In the genomic region with DNA sequence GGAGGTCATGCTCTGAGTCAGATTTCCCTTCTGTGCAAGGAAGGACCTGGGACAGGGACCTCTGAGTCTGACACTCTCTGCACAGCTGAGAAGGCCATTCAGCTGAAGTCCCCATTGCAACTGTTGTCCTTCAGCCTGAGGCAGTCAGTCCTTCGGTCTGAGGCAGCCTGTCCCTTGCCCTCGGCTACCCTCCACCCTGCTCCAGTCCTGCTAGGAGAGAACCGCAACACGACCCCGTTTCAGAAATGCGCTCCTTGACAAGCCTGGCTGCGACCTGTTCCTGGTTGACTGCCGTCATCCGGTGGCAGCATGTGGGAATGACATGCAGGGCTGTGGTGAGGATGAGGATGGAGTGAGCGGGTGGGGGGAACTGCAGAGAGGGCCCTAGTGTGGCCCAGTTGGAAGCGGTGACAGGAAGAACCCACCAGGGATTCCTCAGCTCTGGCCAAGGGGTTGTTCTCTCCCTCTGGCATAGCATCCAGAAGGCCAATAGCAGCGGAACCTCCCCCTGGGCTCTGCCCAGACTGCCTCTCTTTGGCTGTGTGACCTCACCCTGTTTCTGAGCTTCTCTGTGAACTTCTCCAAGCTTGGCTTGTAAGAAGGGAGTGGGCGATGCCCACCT, we compare ENCODE assay signal across 8 cellular contexts. TPM values are rescaled to one million over a fixed set of nuclear protein-coding genes. Genes with fewer than 3 reads are reported as not detected.
A peak's percentile ranks its signal among the peaks of the same experiment; 100 is the strongest.
DNase-seq lines count a peak whose midpoint lies in the region; ATAC-seq and TF ChIP-seq lines count a peak whose summit lies in the region.

No MANE protein-coding gene starts in this region.

- no peak overlapping the region for H3K4me3 Mint-ChIP-seq in naive B cell

- ATAC-seq in HG03045 (IDR thresholded peaks at IDR 0.05; ENCODE audit: unreplicated experiment) (peak; percentile 66), naive B cell (ENCODE audit: low read depth in 2 of 2) (peak; percentile 76 to 86), HG03378 (IDR thresholded peaks at IDR 0.05; ENCODE audit: unreplicated experiment) (no peak)

- H3K36me3 Mint-ChIP-seq in naive B cell: no peaks in the 10 kb centered on the region

- H3K27me3 Mint-ChIP-seq in naive B cell: peaks cover 38 to 86% (median 66%) of the 10 kb centered on the region in 3 donors

- DNase-seq in EH (ENCODE audit: low read depth): peak; percentile 60
- DNase-seq in NT2/D1 (ENCODE audit: low read depth, low spot score): peak; percentile 74
- DNase-seq in activated CD8-positive, alpha-beta memory T cell treated with anti-CD3 and anti-CD28 coated beads, Interleukin-2, amount 50 U/mL, for 48 hours: peak; percentile 87
- no peak for DNase-seq in epithelial cell of proximal tubule (ENCODE audit: low read depth)
- peak; percentile 68 for DNase-seq in naive B cell
- peak; percentile 52 for DNase-seq in stimulated activated CD8-positive, alpha-beta memory T cell treated with anti-CD3 and anti-CD28 coated beads, Interleukin-7, amount 100 ng/mL, for 24 hours (ENCODE audit: low read depth)

- H3K27ac Mint-ChIP-seq in naive B cell: peak overlapping the region in 1 of 6 donors; percentile 39

- H3K4me3 ChIP-seq in NT2/D1 (ENCODE audit: insufficient read length, low read depth) (no peak overlapping the region), epithelial cell of proximal tubule (ENCODE audit: low read depth, low read length) (no peak overlapping the region)

- H3K9ac ChIP-seq in NT2/D1 (ENCODE audit: insufficient read length, low read depth): peak overlapping the region; percentile 68

- peak; percentile 98 for TF ChIP-seq CTCF in epithelial cell of proximal tubule (conservative IDR thresholded peaks at IDR 0.05; ENCODE audit: low read depth, low read length)

- H3K4me1 ChIP-seq in NT2/D1 (ENCODE audit: insufficient read depth, insufficient read length): no peaks in the 10 kb centered on the region

- no peaks in the 10 kb centered on the region for H3K36me3 ChIP-seq in NT2/D1 (ENCODE audit: insufficient read depth, insufficient read length, low read length)

- no peaks in the 10 kb centered on the region for H3K9me3 ChIP-seq in NT2/D1 (ENCODE audit: insufficient read depth, low read length)

- no peaks in the 10 kb centered on the region for H3K9me3 Mint-ChIP-seq in naive B cell

- no peaks in the 10 kb centered on the region for H3K27me3 ChIP-seq in NT2/D1 (ENCODE audit: insufficient read depth, insufficient read length)

- H3K4me1 Mint-ChIP-seq in naive B cell: peaks cover 0 to 4% (median 0%) of the 10 kb centered on the region in 3 donors

RNA-seq across cellular contexts. Expression of gene ANGPT4, which starts 40.3 kb away (rescaled TPM):
- total RNA-seq in epithelial cell of proximal tubule: not detected in 2 replicates
- polyA plus RNA-seq in naive B cell (ENCODE audit: low read depth in 6 of 6): not detected

RNA-seq across cellular contexts. Expression of gene RSPO4, which starts 45.7 kb away (rescaled TPM):
- 0.07 and 1.2 TPM in 2 replicates for total RNA-seq in epithelial cell of proximal tubule
- polyA plus RNA-seq in naive B cell (ENCODE audit: low read depth in 6 of 6): not detected
